ENCODE assay signal across 9 cellular contexts in the genomic region with DNA sequence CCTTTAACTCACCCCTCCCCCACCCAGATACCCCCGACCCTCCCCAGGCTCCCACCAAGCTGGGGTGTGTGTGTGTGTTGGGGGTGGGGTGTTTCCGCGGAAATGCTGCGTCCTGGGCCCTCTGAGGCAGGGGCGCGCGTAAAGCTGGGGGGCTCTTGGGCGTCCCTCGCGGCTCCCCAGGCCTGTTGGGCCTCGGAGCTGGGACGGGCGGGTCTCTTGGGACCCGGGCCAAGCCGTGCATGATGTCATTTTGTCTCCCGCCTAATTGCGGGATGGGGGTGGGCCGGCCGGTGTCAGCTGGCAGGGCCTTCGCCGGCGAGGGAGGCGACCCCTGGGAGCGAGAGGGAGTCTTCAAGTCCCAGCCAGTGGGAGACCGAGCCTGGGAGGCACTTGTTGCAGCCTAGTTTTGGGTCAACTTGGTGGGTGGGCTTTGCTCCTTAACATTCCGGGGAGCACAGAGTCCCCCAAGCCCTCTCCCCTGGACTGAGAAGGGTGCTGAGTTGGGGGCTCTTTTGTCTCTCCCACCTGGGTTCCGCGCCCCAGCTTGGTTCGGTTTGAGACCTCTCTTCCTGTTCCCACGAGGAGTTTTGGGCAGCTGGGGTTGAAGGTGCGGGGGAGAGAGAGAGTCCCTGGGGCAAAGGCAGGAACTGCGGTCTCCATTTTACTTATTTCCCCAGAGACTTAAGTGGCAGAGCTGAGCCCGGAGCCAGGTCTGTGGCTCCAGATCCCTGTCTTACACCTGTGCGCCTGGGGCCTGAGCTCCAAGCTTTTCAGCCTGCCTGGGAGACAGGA. TPM values are rescaled to one million over a fixed set of nuclear protein-coding genes. Genes with fewer than 3 reads are reported as not detected.
DNase-seq lines count a peak whose midpoint lies in the region; ATAC-seq and TF ChIP-seq lines count a peak whose summit lies in the region.
"Had no signal": no experiment of that assay in that cellular context is flagged by ENCODE, and none has a peak within 500 bp of the region (broad histone marks: within the 10 kb centered on the region; RNA-seq: fewer than 3 reads in every experiment).

No MANE protein-coding gene starts in this region.

- peak overlapping the region; percentile 69; the same call in 1 of the 2 replicates for H3K27ac ChIP-seq in HUES64 (ENCODE audit: low read depth, low read length)
- H3K27ac ChIP-seq: body of pancreas had no signal

- H3K27me3 ChIP-seq in HUES64 (ENCODE audit: insufficient read depth, low read length): peaks cover 7% of the 10 kb centered on the region; the same call in 1 of the 2 replicates
- H3K27me3 ChIP-seq: body of pancreas had no signal

- H3K4me3 Mint-ChIP-seq in activated CD8-positive, alpha-beta T cell treated with anti-CD3 and anti-CD28 coated beads for 36 hours: peak overlapping the region; percentile 81

- H3K9me3 Mint-ChIP-seq in activated CD8-positive, alpha-beta T cell treated with anti-CD3 and anti-CD28 coated beads for 36 hours: no peaks in the 10 kb centered on the region

- TF ChIP-seq CTCF in GM20000 (IDR thresholded peaks at IDR 0.05; ENCODE audit: extremely low read depth, missing control alignments): no peak
- TF ChIP-seq CTCF in activated CD8-positive, alpha-beta T cell treated with anti-CD3 and anti-CD28 coated beads for 36 hours (IDR thresholded peaks at IDR 0.05): no peak

- H3K4me3 ChIP-seq in HUES64 (ENCODE audit: low read length): peak overlapping the region; percentile 86
- H3K4me3 ChIP-seq in iPS-18c (ENCODE audit: insufficient read depth, low read depth, low read length): peak overlapping the region; percentile 70
- H3K4me3 ChIP-seq: body of pancreas had no signal

- peak overlapping the region; percentile 88 for H3K27ac Mint-ChIP-seq in activated CD8-positive, alpha-beta T cell treated with anti-CD3 and anti-CD28 coated beads for 36 hours

- H3K4me1 ChIP-seq in HUES64 (ENCODE audit: insufficient read depth, low read length): no peaks in the 10 kb centered on the region

- peaks cover 10% of the 10 kb centered on the region for H3K4me1 Mint-ChIP-seq in activated CD8-positive, alpha-beta T cell treated with anti-CD3 and anti-CD28 coated beads for 36 hours (ENCODE audit: low read depth)

- intact Hi-C loops in activated CD8-positive, alpha-beta T cell treated with anti-CD3 and anti-CD28 coated beads for 36 hours (cut with micrococcal nuclease): no loop called here

- H3K27me3 Mint-ChIP-seq in activated CD8-positive, alpha-beta T cell treated with anti-CD3 and anti-CD28 coated beads for 36 hours: peaks cover 11% of the 10 kb centered on the region

- H3K9me3 ChIP-seq in HUES64 (ENCODE audit: insufficient read depth, low read depth, low read length) (no peaks in the 10 kb centered on the region), iPS-18c (ENCODE audit: control insufficient read depth, insufficient read depth, low read length) (no peaks in the 10 kb centered on the region)
- H3K9me3 ChIP-seq: body of pancreas had no signal

- DNase-seq in DMS53 (lab: John Stamatoyannopoulos, UW) (peak; percentile 61), DMS53 treated with DMSO at 0.1 percent for 48 hours (lab: John Stamatoyannopoulos, UW; ENCODE audit: unreplicated experiment) (no peak), GM20000 (ENCODE audit: low spot score) (peak; percentile 50), H4 (ENCODE audit: low spot score) (no peak), SIG-M5 (lab: John Stamatoyannopoulos, UW) (no peak)
- DNase-seq in activated CD8-positive, alpha-beta T cell treated with anti-CD3 and anti-CD28 coated beads for 36 hours: peak; percentile 47

- H3K36me3 Mint-ChIP-seq in activated CD8-positive, alpha-beta T cell treated with anti-CD3 and anti-CD28 coated beads for 36 hours (ENCODE audit: low read depth): peaks cover 24% of the 10 kb centered on the region

- peak; percentile 22 for ATAC-seq in activated CD8-positive, alpha-beta T cell treated with anti-CD3 and anti-CD28 coated beads for 36 hours

- CTCF ChIA-PET in activated CD8-positive, alpha-beta T cell treated with anti-CD3 and anti-CD28 coated beads for 36 hours (lab: Charles Lee): interaction anchor here (1.0 to 1.9 kb wide), 3 partner anchors 8 to 83 kb away, joined by 3 to 6 read pairs (median 4); no protein-coding TSS in a partner anchor

- WGBS in HUES64: 4% methylated on average over 33 of the region's 34 CpGs

- H3K36me3 ChIP-seq in HUES64 (ENCODE audit: insufficient read depth, low read length): peaks cover 21% of the 10 kb centered on the region

- H3K9ac ChIP-seq in HUES64 (ENCODE audit: low read depth, low read length): peak overlapping the region; percentile 91

- POLR2A ChIA-PET in activated CD8-positive, alpha-beta T cell treated with anti-CD3 and anti-CD28 coated beads for 36 hours (lab: Charles Lee): interaction anchor here (0.9 to 1.4 kb wide), 5 partner anchors 9 to 76 kb away, joined by 3 to 7 read pairs (median 4); partner anchors contain the start of gene IFT52

RNA-seq across cellular contexts. Expression of gene MYBL2, which starts 0.6 kb away (rescaled TPM):
- polyA plus RNA-seq in HUES64 (2013, experiment 1 of 2): 124 TPM
- 119 TPM for polyA plus RNA-seq in HUES64 (2013, experiment 2 of 2)
- total RNA-seq in activated CD8-positive, alpha-beta T cell treated with anti-CD3 and anti-CD28 coated beads for 36 hours: 10 to 100 TPM; 93.6 to 96.4 TPM
- 21.3 and 40.8 TPM in 2 replicates for total RNA-seq in H4 (2014; rRNA removed; shearing (Covaris generic))

RNA-seq across cellular contexts. Expression of gene GTSF1L, which starts 59.3 kb away (rescaled TPM):
- polyA plus RNA-seq in HUES64 (2013, experiment 1 of 2): not detected
- polyA plus RNA-seq in HUES64 (2013, experiment 2 of 2): not detected
- not detected for total RNA-seq in activated CD8-positive, alpha-beta T cell treated with anti-CD3 and anti-CD28 coated beads for 36 hours
- not detected in 2 replicates for total RNA-seq in H4 (2014; rRNA removed; shearing (Covaris generic))
- total RNA-seq: body of pancreas had no signal

Comparison
In these comparisons a context has a peak if more than half of its experiments do, and no peak if none do; other contexts are left out.
1. DNase-seq: peak in DMS53 (single experiment), GM20000 (single experiment) and activated CD8-positive, alpha-beta T cell treated with anti-CD3 and anti-CD28 coated beads for 36 hours (single experiment); none in DMS53 treated with DMSO at 0.1 percent for 48 hours (single experiment), H4 (single experiment) and SIG-M5 (single experiment).